In genomic region chr19:56121180-56122167, GRCh38 we compare ENCODE assay signal across 1 cellular context.
TF ChIP-seq lines count a peak whose summit lies in the region.

TSS of gene ZNF787 (minus strand) at chr19:56121295. CDS start at chr19:56103217, 18,078 bp downstream.

TF ChIP-seq in HepG2, 621 proteins besides CTCF, POLR2A, EP300 and RAD21 (continued from another document and continues in another):
- TF ChIP-seq ATAD3A (CRISPR knock-in tag; IDR thresholded peaks at IDR 0.05) (no peak), DRAP1 (CRISPR knock-in tag; IDR thresholded peaks at IDR 0.05) (no peak), BCL3 (CRISPR knock-in tag; IDR thresholded peaks at IDR 0.05) (0 out of 2 replicates have a peak, but pooled peaks have one; percentile 26), ZBTB43 (CRISPR knock-in tag; conservative IDR thresholded peaks at IDR 0.05) (no peak), FOXP4 (CRISPR knock-in tag; IDR thresholded peaks at IDR 0.05) (no peak), ZNF639 (CRISPR knock-in tag; conservative IDR thresholded peaks at IDR 0.05) (peak; percentile 98), MTF1 (CRISPR knock-in tag; IDR thresholded peaks at IDR 0.05) (no peak), REXO4 (CRISPR knock-in tag; IDR thresholded peaks at IDR 0.05; ENCODE audit: borderline replicate concordance) (no peak), GABPB1 (CRISPR knock-in tag; IDR thresholded peaks at IDR 0.05) (peak; percentile 95), TFAP4 (IDR thresholded peaks at IDR 0.05; ENCODE audit: borderline replicate concordance, low read depth) (peak; percentile 53; the same call in 1 of the 2 replicates), ZMAT3 (CRISPR knock-in tag; conservative IDR thresholded peaks at IDR 0.05) (no peak), ZMYM3 (CRISPR knock-in tag; IDR thresholded peaks at IDR 0.05) (peak; percentile 59; the same call in 1 of the 2 replicates), SOX5 (CRISPR knock-in tag; IDR thresholded peaks at IDR 0.05; ENCODE audit: borderline replicate concordance) (no peak; the same call in 1 of the 2 replicates), MYC (CRISPR knock-in tag; IDR thresholded peaks at IDR 0.05; ENCODE audit: borderline replicate concordance) (peak; percentile 49; the same call in 1 of the 2 replicates), ZNF335 (CRISPR knock-in tag; IDR thresholded peaks at IDR 0.05) (peak; percentile 23; the same call in 1 of the 2 replicates), ZBTB25 (CRISPR knock-in tag; IDR thresholded peaks at IDR 0.05) (peak; percentile 98), ZNF737 (CRISPR knock-in tag; IDR thresholded peaks at IDR 0.05; ENCODE audit: borderline replicate concordance) (no peak), SP2 (CRISPR knock-in tag; IDR thresholded peaks at IDR 0.05) (peak; percentile 53; the same call in 1 of the 2 replicates), IRF2 (CRISPR knock-in tag; IDR thresholded peaks at IDR 0.05) (peak; percentile 51; the same call in 1 of the 2 replicates), ZNF430 (CRISPR knock-in tag; IDR thresholded peaks at IDR 0.05) (no peak), ZNF644 (CRISPR knock-in tag; IDR thresholded peaks at IDR 0.05; ENCODE audit: low read depth) (no peak), ZNF138 (CRISPR knock-in tag; IDR thresholded peaks at IDR 0.05; ENCODE audit: low read depth) (no peak), MLXIP (CRISPR knock-in tag; IDR thresholded peaks at IDR 0.05; ENCODE audit: borderline replicate concordance) (no peak), RAD51 (IDR thresholded peaks at IDR 0.05; ENCODE audit: borderline replicate concordance) (no peak), ZFY (CRISPR knock-in tag; IDR thresholded peaks at IDR 0.05) (0 out of 2 replicates have a peak, but pooled peaks have one; percentile 32), HOXA5 (CRISPR knock-in tag; IDR thresholded peaks at IDR 0.05) (no peak; the same call in 1 of the 2 replicates), FOSL2 (CRISPR knock-in tag; IDR thresholded peaks at IDR 0.05) (peak; percentile 20; the same call in 1 of the 2 replicates), KDM6A (CRISPR knock-in tag; IDR thresholded peaks at IDR 0.05; ENCODE audit: low read depth) (no peak), NCOR1 (IDR thresholded peaks at IDR 0.05; ENCODE audit: borderline replicate concordance, low read length) (no peak; the same call in 1 of the 2 replicates), CERS6 (CRISPR knock-in tag; IDR thresholded peaks at IDR 0.05) (no peak), ARID2 (CRISPR knock-in tag; IDR thresholded peaks at IDR 0.05; ENCODE audit: borderline replicate concordance) (no peak), ZNF746 (CRISPR knock-in tag; IDR thresholded peaks at IDR 0.05) (peak; percentile 89; the same call in 1 of the 2 replicates), RFX5 (IDR thresholded peaks at IDR 0.05; ENCODE audit: low read depth, low read length) (no peak), RORA (CRISPR knock-in tag; IDR thresholded peaks at IDR 0.05) (no peak), MXD3 (CRISPR knock-in tag; IDR thresholded peaks at IDR 0.05) (no peak), PLSCR1 (CRISPR knock-in tag; IDR thresholded peaks at IDR 0.05; ENCODE audit: borderline replicate concordance) (no peak), ZNF451 (CRISPR knock-in tag; IDR thresholded peaks at IDR 0.05) (no peak; the same call in 1 of the 2 replicates), ZBTB20 (CRISPR knock-in tag; IDR thresholded peaks at IDR 0.05; ENCODE audit: borderline replicate concordance, low read depth) (no peak), ZBTB42 (CRISPR knock-in tag; IDR thresholded peaks at IDR 0.05) (no peak), ZNF160 (CRISPR knock-in tag; IDR thresholded peaks at IDR 0.05) (0 out of 2 replicates have a peak, but pooled peaks have one; percentile 44), CHCHD3 (CRISPR knock-in tag; IDR thresholded peaks at IDR 0.05) (no peak), KDM1A (CRISPR knock-in tag; IDR thresholded peaks at IDR 0.05) (no peak), MXI1 (IDR thresholded peaks at IDR 0.05; ENCODE audit: borderline replicate concordance, low read depth, low read length) (peak; percentile 40; the same call in 1 of the 3 replicates), NR2F2 (IDR thresholded peaks at IDR 0.05; ENCODE audit: borderline replicate concordance, low read depth) (no peak), ZNF292 (CRISPR knock-in tag; IDR thresholded peaks at IDR 0.05; ENCODE audit: borderline replicate concordance, low read depth) (no peak), ZNF33A (CRISPR knock-in tag; IDR thresholded peaks at IDR 0.05; ENCODE audit: borderline replicate concordance) (no peak), HIC2 (CRISPR knock-in tag; IDR thresholded peaks at IDR 0.05; ENCODE audit: low read depth) (no peak; the same call in 1 of the 2 replicates), NR2F6 (IDR thresholded peaks at IDR 0.05) (no peak), NR2F6 (CRISPR knock-in tag; IDR thresholded peaks at IDR 0.05) (peak; percentile 36), ZNF382 (CRISPR knock-in tag; IDR thresholded peaks at IDR 0.05; ENCODE audit: borderline replicate concordance) (no peak)
